Comparison of ENCODE assay signal across 13 cellular contexts in genomic region chr1:156162430-156163037, GRCh38. TPM values are rescaled to one million over a fixed set of nuclear protein-coding genes. Genes with fewer than 3 reads are reported as not detected.
A peak's percentile ranks its signal among the peaks of the same experiment; 100 is the strongest.
DNase-seq lines count a peak whose midpoint lies in the region; ATAC-seq, FAIRE-seq and TF ChIP-seq lines count a peak whose summit lies in the region.
"Had no signal": no experiment of that assay in that cellular context is flagged by ENCODE, and none has a peak within 500 bp of the region (broad histone marks: within the 10 kb centered on the region; RNA-seq: fewer than 3 reads in every experiment).

No MANE protein-coding gene starts in this region.

- H3K4me1 ChIP-seq in ascending aorta (peaks cover 0 to 7% of the 10 kb centered on the region in 2 donors), kidney (ENCODE audit: control insufficient read depth in 1 of 2, insufficient read depth in 1 of 2, low read depth in 1 of 2, low read length in 2 of 2) (peaks cover 15 to 17% of the 10 kb centered on the region in 2 donors), spleen (peaks cover 9 to 67% (median 32%) of the 10 kb centered on the region in 6 donors)

- ATAC-seq in activated CD4-positive, alpha-beta T cell treated with anti-CD3 and anti-CD28 coated beads for 36 hours: no peak

- H3K4me1 Mint-ChIP-seq in activated CD4-positive, alpha-beta T cell treated with anti-CD3 and anti-CD28 coated beads for 36 hours: peaks cover 72% of the 10 kb centered on the region
- peaks cover 40% of the 10 kb centered on the region for H3K4me1 Mint-ChIP-seq in activated CD4-positive, alpha-beta T cell treated with anti-CD3 and anti-CD28 coated beads, Interleukin-2, amount 10 ng/mL, durations not matched to agents 24 days and 14 days

- H3K9ac ChIP-seq in kidney (ENCODE audit: low read length in 2 of 2): peak overlapping the region in 1 of 2 donors; percentile 35

- no peak overlapping the region for H3K4me3 ChIP-seq in ascending aorta
- H3K4me3 ChIP-seq in kidney (ENCODE audit: low read length in 2 of 2): no peak overlapping the region
- no peak overlapping the region for H3K4me3 ChIP-seq in spleen

- 80 to 98% (median 91%) methylated on average over 2 to 5 of the region's 5 CpGs for WGBS in spleen, 5 donors

- peaks cover 73% of the 10 kb centered on the region for H3K36me3 Mint-ChIP-seq in activated CD4-positive, alpha-beta T cell treated with anti-CD3 and anti-CD28 coated beads for 36 hours (ENCODE audit: low read depth)
- H3K36me3 Mint-ChIP-seq in activated CD4-positive, alpha-beta T cell treated with anti-CD3 and anti-CD28 coated beads, Interleukin-2, amount 10 ng/mL, durations not matched to agents 24 days and 14 days (ENCODE audit: low read depth): peaks cover 6% of the 10 kb centered on the region

- no peak for DNase-seq in activated CD4-positive, alpha-beta T cell treated with anti-CD3 and anti-CD28 coated beads for 36 hours
- DNase-seq in activated CD4-positive, alpha-beta T cell treated with anti-CD3 and anti-CD28 coated beads, Interleukin-2, amount 10 ng/mL, durations not matched to agents 24 days and 14 days: no peak
- DNase-seq in ascending aorta (ENCODE audit: low spot score in 2 of 2) (no peak), kidney (peak; percentile 50), spleen (peak; percentile 44), substantia nigra (lab: John Stamatoyannopoulos, UW) (no peak), ureter (ENCODE audit: low spot score) (no peak), GM12892 (ENCODE audit: insufficient read length) (no peak)
- DNase-seq: 8988T; activated CD8-positive, alpha-beta memory T cell treated with anti-CD3 and anti-CD28 coated beads for 24 hours; Kasumi-1; NCI-H187 treated with DMSO at 0.1 percent for 48 hours; retina had no signal

- H3K36me3 ChIP-seq in ascending aorta: no peaks in the 10 kb centered on the region
- no peaks in the 10 kb centered on the region for H3K36me3 ChIP-seq in kidney (ENCODE audit: control insufficient read depth in 1 of 2, insufficient read depth in 2 of 2, low read length in 2 of 2)
- H3K36me3 ChIP-seq in spleen: peaks cover 0 to 97% (median 0%) of the 10 kb centered on the region in 6 donors

- no peak for TF ChIP-seq POLR2A in spleen (IDR thresholded peaks at IDR 0.05)
- TF ChIP-seq POLR2A in GM12892 (IDR thresholded peaks at IDR 0.05; ENCODE audit: low read depth, low read length): no peak

- FAIRE-seq in kidney (lab: Jason Lieb, UNC): no peak
- no peak for FAIRE-seq in GM12892 (lab: Jason Lieb, UNC)

- no peak overlapping the region for H3K4me3 Mint-ChIP-seq in activated CD4-positive, alpha-beta T cell treated with anti-CD3 and anti-CD28 coated beads for 36 hours
- no peak overlapping the region for H3K4me3 Mint-ChIP-seq in activated CD4-positive, alpha-beta T cell treated with anti-CD3 and anti-CD28 coated beads, Interleukin-2, amount 10 ng/mL, durations not matched to agents 24 days and 14 days

- H3K27me3 Mint-ChIP-seq in activated CD4-positive, alpha-beta T cell treated with anti-CD3 and anti-CD28 coated beads for 36 hours: no peaks in the 10 kb centered on the region
- no peaks in the 10 kb centered on the region for H3K27me3 Mint-ChIP-seq in activated CD4-positive, alpha-beta T cell treated with anti-CD3 and anti-CD28 coated beads, Interleukin-2, amount 10 ng/mL, durations not matched to agents 24 days and 14 days

- CTCF ChIA-PET in activated CD4-positive, alpha-beta T cell treated with anti-CD3 and anti-CD28 coated beads for 36 hours (lab: Charles Lee): interaction anchor here (0.5 to 8.5 kb wide), 5 partner anchors 11 to 66 kb away, joined by 3 to 59 read pairs (median 4); no protein-coding TSS in a partner anchor

- TF ChIP-seq CTCF in ascending aorta (IDR thresholded peaks at IDR 0.05) (no peak), kidney (IDR thresholded peaks at IDR 0.05; ENCODE audit: borderline replicate concordance, extremely low read depth, insufficient read depth) (no peak), spleen (IDR thresholded peaks at IDR 0.05 in 8 of 11, conservative IDR thresholded peaks at IDR 0.05 in 3 of 11) (no peak)

- intact Hi-C loops in activated CD4-positive, alpha-beta T cell treated with anti-CD3 and anti-CD28 coated beads for 36 hours (cut with DNase I, micrococcal nuclease): no loop called here
- intact Hi-C loops in activated CD4-positive, alpha-beta T cell treated with anti-CD3 and anti-CD28 coated beads, Interleukin-2, amount 10 ng/mL, durations not matched to agents 24 days and 14 days (cut with micrococcal nuclease): loop anchor here (5.0 kb wide), 1 partner anchor 35 kb away; no protein-coding TSS in a partner anchor
- intact Hi-C loops in ascending aorta (cut with DNase I) (no loop called here), kidney (cut with DNase I) (no loop called here), spleen (cut with DNase I; ENCODE audit: low total_unique reads) (no loop called here)

- no peaks in the 10 kb centered on the region for H3K9me3 Mint-ChIP-seq in activated CD4-positive, alpha-beta T cell treated with anti-CD3 and anti-CD28 coated beads for 36 hours (ENCODE audit: low read depth)
- H3K9me3 Mint-ChIP-seq in activated CD4-positive, alpha-beta T cell treated with anti-CD3 and anti-CD28 coated beads, Interleukin-2, amount 10 ng/mL, durations not matched to agents 24 days and 14 days: peaks cover 4% of the 10 kb centered on the region

- H3K27me3 ChIP-seq in ascending aorta (no peaks in the 10 kb centered on the region), spleen (replicated peaks in 1 of 7) (peaks cover 0 to 7% (median 0%) of the 10 kb centered on the region in 7 donors)

- peak overlapping the region; percentile 75 to 86 for H3K27ac ChIP-seq in ascending aorta
- H3K27ac ChIP-seq in kidney (ENCODE audit: low read depth in 2 of 2, low read length in 2 of 2): no peak overlapping the region
- H3K27ac ChIP-seq in spleen: peak overlapping the region in 7 of 8 donors; percentile 77 to 90 (median 86)
- H3K27ac ChIP-seq in substantia nigra (ENCODE audit: low read depth, low read length, poor library complexity, severe bottlenecking): no peak overlapping the region

- no peaks in the 10 kb centered on the region for H3K9me3 ChIP-seq in ascending aorta
- H3K9me3 ChIP-seq in kidney (ENCODE audit: control insufficient read depth in 1 of 2, low read length in 2 of 2): no peaks in the 10 kb centered on the region
- no peaks in the 10 kb centered on the region for H3K9me3 ChIP-seq in spleen

- peak overlapping the region; percentile 97 for H3K27ac Mint-ChIP-seq in activated CD4-positive, alpha-beta T cell treated with anti-CD3 and anti-CD28 coated beads for 36 hours
- H3K27ac Mint-ChIP-seq in activated CD4-positive, alpha-beta T cell treated with anti-CD3 and anti-CD28 coated beads, Interleukin-2, amount 10 ng/mL, durations not matched to agents 24 days and 14 days: no peak overlapping the region

- POLR2A ChIA-PET in activated CD4-positive, alpha-beta T cell treated with anti-CD3 and anti-CD28 coated beads for 36 hours (lab: Charles Lee): interaction anchor here (0.7 to 1.9 kb wide), 3 partner anchors 23 to 55 kb away, joined by 3 to 9 read pairs (median 7); partner anchors contain the start of gene PMF1

RNA-seq across cellular contexts. Expression of gene SEMA4A, which starts 9.1 kb away (rescaled TPM):
- 10 to 100 TPM; 53.3 to 64.5 TPM for total RNA-seq in activated CD4-positive, alpha-beta T cell treated with anti-CD3 and anti-CD28 coated beads for 36 hours
- 12.1 and 12.7 TPM in 2 replicates for total RNA-seq in activated CD4-positive, alpha-beta T cell treated with anti-CD3 and anti-CD28 coated beads, Interleukin-2, amount 10 ng/mL, durations not matched to agents 24 days and 14 days
- total RNA-seq in ascending aorta: 0.64 TPM
- total RNA-seq in kidney: 45.9 TPM
- polyA plus RNA-seq in kidney (ENCODE audit: insufficient read depth, low read depth, low replicate concordance): 16.4 TPM
- 10 to 100 TPM; 21.1 to 65.9 (median 37.7) TPM for total RNA-seq in spleen
- polyA plus RNA-seq in spleen: 1 to 10 TPM; 7.1 to 9.3 (median 9.1) TPM
- total RNA-seq in ureter: 49.3 TPM
- 19.0 TPM for polyA plus RNA-seq in GM12892 (2012; ENCODE audit: missing spikeins)

RNA-seq across cellular contexts. Expression of gene SLC25A44, which starts 31.4 kb away (rescaled TPM):
- 10 to 100 TPM; 42.4 to 51.9 TPM for total RNA-seq in activated CD4-positive, alpha-beta T cell treated with anti-CD3 and anti-CD28 coated beads for 36 hours
- 61.0 and 67.9 TPM in 2 replicates for total RNA-seq in activated CD4-positive, alpha-beta T cell treated with anti-CD3 and anti-CD28 coated beads, Interleukin-2, amount 10 ng/mL, durations not matched to agents 24 days and 14 days
- total RNA-seq in ascending aorta (13.5 TPM), kidney (28.1 TPM), spleen (10 to 100 TPM; 22.8 to 32.7 (median 29.0) TPM), ureter (24.7 TPM)
- polyA plus RNA-seq in kidney (ENCODE audit: insufficient read depth, low read depth, low replicate concordance) (29.0 TPM), spleen (1 to 10 TPM; 4.8 to 8.4 (median 6.2) TPM)
- 13.9 TPM for polyA plus RNA-seq in GM12892 (2012; ENCODE audit: missing spikeins)

RNA-seq across cellular contexts. Expression of gene LMNA, which starts 48.0 kb away (rescaled TPM):
- 100 to 1,000 TPM; 184 to 218 TPM for total RNA-seq in activated CD4-positive, alpha-beta T cell treated with anti-CD3 and anti-CD28 coated beads for 36 hours
- 105 and 110 TPM in 2 replicates for total RNA-seq in activated CD4-positive, alpha-beta T cell treated with anti-CD3 and anti-CD28 coated beads, Interleukin-2, amount 10 ng/mL, durations not matched to agents 24 days and 14 days
- 783 TPM for total RNA-seq in ascending aorta
- 384 TPM for total RNA-seq in kidney
- 145 TPM for polyA plus RNA-seq in kidney (ENCODE audit: insufficient read depth, low read depth, low replicate concordance)
- 100 to 1,000 TPM in 6 of 7 donors, 10 to 100 TPM in 1; 95.1 to 279 (median 124) TPM for total RNA-seq in spleen
- polyA plus RNA-seq in spleen: 10 to 100 TPM; 33.9 to 61.1 (median 39.4) TPM
- 444 TPM for total RNA-seq in ureter
- 109 TPM for polyA plus RNA-seq in GM12892 (2012; ENCODE audit: missing spikeins)

RNA-seq across cellular contexts. Expression of gene PMF1, which starts 50.3 kb away (rescaled TPM):
- 100 to 1,000 TPM; 108 to 117 TPM for total RNA-seq in activated CD4-positive, alpha-beta T cell treated with anti-CD3 and anti-CD28 coated beads for 36 hours
- total RNA-seq in activated CD4-positive, alpha-beta T cell treated with anti-CD3 and anti-CD28 coated beads, Interleukin-2, amount 10 ng/mL, durations not matched to agents 24 days and 14 days: 107 and 113 TPM in 2 replicates
- total RNA-seq in ascending aorta: 61.4 TPM
- 65.6 TPM for total RNA-seq in kidney
- polyA plus RNA-seq in kidney (ENCODE audit: insufficient read depth, low read depth, low replicate concordance): 110 TPM
- total RNA-seq in spleen: 10 to 100 TPM; 43.8 to 74.0 (median 59.5) TPM
- 10 to 100 TPM; 66.3 to 97.6 (median 79.3) TPM for polyA plus RNA-seq in spleen
- 59.3 TPM for total RNA-seq in ureter
- polyA plus RNA-seq in GM12892 (2012; ENCODE audit: missing spikeins): 45.2 TPM

Comparison
In these comparisons a context has a peak if more than half of its experiments do, and no peak if none do; other contexts are left out.
1. DNase-seq: peak in kidney (single experiment) and spleen (single experiment); none in activated CD4-positive, alpha-beta T cell treated with anti-CD3 and anti-CD28 coated beads for 36 hours (single experiment), activated CD4-positive, alpha-beta T cell treated with anti-CD3 and anti-CD28 coated beads, Interleukin-2, amount 10 ng/mL, durations not matched to agents 24 days and 14 days (single experiment), ascending aorta (0 of 2), substantia nigra (0 of 49), ureter (single experiment) and GM12892 (single experiment).
2. H3K27ac ChIP-seq: peak in ascending aorta (2 of 2) and spleen (7 of 8); none in kidney (0 of 2) and substantia nigra (single experiment).